18 cellular contexts compared by ENCODE assay signal in the genomic region with DNA sequence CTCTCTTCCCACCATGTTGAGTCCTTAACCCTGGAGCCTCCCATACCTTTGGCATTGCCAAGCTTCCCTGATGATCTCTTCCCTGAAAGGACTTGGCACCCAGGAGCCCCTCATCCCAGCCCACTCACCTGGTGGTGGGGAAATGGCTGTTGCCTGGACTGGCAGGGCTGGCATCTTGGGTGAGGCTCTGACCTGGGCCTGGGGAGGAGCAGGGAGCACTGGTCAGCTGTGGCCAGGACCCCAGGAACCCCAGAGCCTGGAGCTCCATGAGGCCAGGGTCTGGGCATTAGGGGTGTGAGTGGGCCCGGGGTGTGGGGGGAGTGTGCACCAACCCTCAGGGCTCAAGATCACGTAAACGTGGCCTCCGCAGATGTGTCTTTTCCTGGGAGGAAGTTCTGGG. TPM values are rescaled to one million over a fixed set of nuclear protein-coding genes. Genes with fewer than 3 reads are reported as not detected.
DNase-seq lines count a peak whose midpoint lies in the region; ATAC-seq, FAIRE-seq and TF ChIP-seq lines count a peak whose summit lies in the region.
"Had no signal": no experiment of that assay in that cellular context is flagged by ENCODE, and none has a peak within 500 bp of the region (broad histone marks: within the 10 kb centered on the region; RNA-seq: fewer than 3 reads in every experiment).

No MANE protein-coding gene starts in this region.

- H2AFZ ChIP-seq in IMR-90 (replicated peaks; ENCODE audit: low read length, poor library complexity) (peak overlapping the region; percentile 43), osteoblast (ENCODE audit: low read length) (no peak overlapping the region)

- CTCF ChIA-PET in AG04450 (lab: Charles Lee): interaction anchor here (1.0 kb wide), 1 partner anchor 147 kb away, joined by 3 read pairs; a partner anchor contains a TSS
- CTCF ChIA-PET in IMR-90 (lab: Yijun Ruan, JAX): interaction anchor here (1.6 kb wide), 1 partner anchor 117 kb away, joined by 5 read pairs; no protein-coding TSS in a partner anchor

- WGBS in IMR-90 (ENCODE audit: extremely low coverage in 2 of 2, insufficient read length in 1 of 2), 2 experiments: no CpG with 5 or more reads among the region's 4 CpGs
- 63 to 74% methylated on average over 4 of the region's 4 CpGs for WGBS in upper lobe of left lung, 2 donors

- H2AK9ac ChIP-seq in IMR-90 (replicated peaks; ENCODE audit: low read depth, low read length, poor library complexity): peak overlapping the region; percentile 43

- intact Hi-C loops in IMR-90 (cut with micrococcal nuclease): no loop called here

- peaks cover 12% of the 10 kb centered on the region for H3K9me3 ChIP-seq in AG04450 (ENCODE audit: control insufficient read depth, insufficient read depth, low read length)
- H3K9me3 ChIP-seq in IMR-90 (ENCODE audit: control insufficient read depth, insufficient read depth, low read length): no peaks in the 10 kb centered on the region
- H3K9me3 ChIP-seq in osteoblast (ENCODE audit: low read depth, low read length): no peaks in the 10 kb centered on the region
- H3K9me3 ChIP-seq in upper lobe of left lung: no peaks in the 10 kb centered on the region
- H3K9me3 ChIP-seq: BE2C, Caco-2 had no signal

- no peak for DNase-seq in AG04450 (ENCODE audit: low read depth, low spot score)
- DNase-seq in IMR-90: no peak
- no peak for DNase-seq in osteoblast (ENCODE audit: insufficient read length, low spot score, missing footprints)
- DNase-seq in upper lobe of left lung: no peak
- no peak for DNase-seq in GM19239 (ENCODE audit: insufficient read length, low spot score)
- DNase-seq: BE2C; C1 segment of cervical spinal cord; Caco-2; CD4-positive, alpha-beta T cell; GOT3; H7; HFFc6 had no signal

- peak overlapping the region; percentile 17 for H2BK5ac ChIP-seq in IMR-90 (ENCODE audit: low read depth, low read length, poor library complexity, severe bottlenecking)

- no peak overlapping the region for H2BK120ac ChIP-seq in IMR-90 (ENCODE audit: low read depth, low read length)

- no peak overlapping the region for H3K9ac ChIP-seq in IMR-90 (ENCODE audit: low read depth, low read length)

- peaks cover 25% of the 10 kb centered on the region for H3K4me1 ChIP-seq in IMR-90 (ENCODE audit: control insufficient read depth, insufficient read depth, low read length)
- peaks cover 29% of the 10 kb centered on the region for H3K4me1 ChIP-seq in osteoblast (ENCODE audit: insufficient read depth, low read length)
- H3K4me1 ChIP-seq in upper lobe of left lung: peaks cover 14 to 32% (median 17%) of the 10 kb centered on the region in 4 donors
- H3K4me1 ChIP-seq: BE2C had no signal

- BruUV-seq in IMR-90 (replicated peaks; lab: Mats Ljungman, UMichigan): no TSS peak

- ATAC-seq in IMR-90 (ENCODE audit: low read depth): no peak
- peak in 1 of 2 donors; percentile 31 for ATAC-seq in upper lobe of left lung (ENCODE audit: low FRiP score in 2 of 2)
- no peak for ATAC-seq in HG03432 (IDR thresholded peaks at IDR 0.05; ENCODE audit: unreplicated experiment)
- ATAC-seq: HCT116, K562 had no signal

- no peaks in the 10 kb centered on the region for H4K20me1 ChIP-seq in IMR-90 (ENCODE audit: insufficient read depth, low read length)
- no peaks in the 10 kb centered on the region for H4K20me1 ChIP-seq in osteoblast (ENCODE audit: insufficient read depth, low read length)

- TF ChIP-seq CTCF in AG04450 (IDR thresholded peaks at IDR 0.05; ENCODE audit: low read depth, low read length): no peak
- no peak for TF ChIP-seq CTCF in IMR-90 (conservative IDR thresholded peaks at IDR 0.05; ENCODE audit: low read depth, low read length)
- no peak for TF ChIP-seq CTCF in osteoblast (IDR thresholded peaks at IDR 0.05; ENCODE audit: extremely low read depth, low read depth, low read length)
- no peak for TF ChIP-seq CTCF in upper lobe of left lung (IDR thresholded peaks at IDR 0.05)

- in situ Hi-C loops in IMR-90 (cut with MboI; ENCODE audit: low sequenced_read_pairs): no loop called here

- H3K4me3 ChIP-seq in AG04450 (ENCODE audit: low read depth, low read length) (no peak overlapping the region), IMR-90 (ENCODE audit: insufficient read depth, low read depth, low read length) (no peak overlapping the region), osteoblast (ENCODE audit: insufficient read depth, low read length) (no peak overlapping the region), upper lobe of left lung (no peak overlapping the region)
- H3K4me3 ChIP-seq: K562 had no signal

- FAIRE-seq in GM19239 (lab: Jason Lieb, UNC): no peak
- FAIRE-seq: D721Med, G401.6, GM12891, K562 had no signal

- H3K79me1 ChIP-seq in IMR-90 (ENCODE audit: low read depth in 1 of 2, low read length in 2 of 2): peaks cover 0 to 16% of the 10 kb centered on the region in 2 experiments; a peak in 2 of 4 replicates

- peak overlapping the region; percentile 22 for H3K27ac ChIP-seq in AG04450 (ENCODE audit: low read depth, low read length)
- H3K27ac ChIP-seq in IMR-90 (ENCODE audit: insufficient read depth, low read length): peak overlapping the region; percentile 5; the same call in 1 of the 2 replicates
- peak overlapping the region; percentile 43 for H3K27ac ChIP-seq in osteoblast (ENCODE audit: low read depth, low read length)
- H3K27ac ChIP-seq in upper lobe of left lung: peak overlapping the region in 3 of 4 donors; percentile 26 to 93 (median 93)

- H2BK20ac ChIP-seq in IMR-90 (ENCODE audit: low read depth, low read length): peak overlapping the region; percentile 34; the same call in 1 of the 2 replicates

- H3K9me1 ChIP-seq in IMR-90 (ENCODE audit: insufficient read depth, low read length): peaks cover 17% of the 10 kb centered on the region

- H2AK5ac ChIP-seq in IMR-90 (ENCODE audit: low read depth, low read length): peak overlapping the region; percentile 72

- peak overlapping the region; percentile 59 for H3K18ac ChIP-seq in IMR-90 (ENCODE audit: low read depth, low read length)

- H3K27me3 ChIP-seq in AG04450 (ENCODE audit: control insufficient read depth, insufficient read depth, low read length) (no peaks in the 10 kb centered on the region), IMR-90 (ENCODE audit: control insufficient read depth, insufficient read depth, low read length) (no peaks in the 10 kb centered on the region), osteoblast (ENCODE audit: insufficient read depth, low read length) (no peaks in the 10 kb centered on the region), upper lobe of left lung (no peaks in the 10 kb centered on the region)
- H3K27me3 ChIP-seq: BE2C had no signal

- peak overlapping the region; percentile 24; the same call in 1 of the 2 replicates for H3K14ac ChIP-seq in IMR-90 (replicated peaks; ENCODE audit: low read depth, low read length)

- no peaks in the 10 kb centered on the region for H3K79me2 ChIP-seq in osteoblast (ENCODE audit: insufficient read depth, low read length)

- no peak overlapping the region for H3K56ac ChIP-seq in IMR-90 (ENCODE audit: extremely low read depth, insufficient read depth, low read length)

- H4K5ac ChIP-seq in IMR-90 (ENCODE audit: low read depth, low read length): peak overlapping the region; percentile 40; the same call in 1 of the 2 replicates

- H3K4ac ChIP-seq in IMR-90 (ENCODE audit: low read depth, low read length): peak overlapping the region; percentile 39

- TF ChIP-seq EP300 in upper lobe of left lung (IDR thresholded peaks at IDR 0.05): no peak

- H3K23ac ChIP-seq in IMR-90 (ENCODE audit: low read depth, low read length): no peak overlapping the region; the same call in 1 of the 2 replicates

- no peak for TF ChIP-seq POLR2A in IMR-90 (IDR thresholded peaks at IDR 0.05; ENCODE audit: low read depth, low read length)
- TF ChIP-seq POLR2A in upper lobe of left lung (IDR thresholded peaks at IDR 0.05): no peak

- POLR2A ChIA-PET in AG04450 (lab: Yijun Ruan, JAX) (no interaction called here), IMR-90 (lab: Charles Lee; ENCODE audit: unreplicated experiment) (no interaction called here)

- dilution Hi-C loops in IMR-90 (cut with HindIII; ENCODE audit: low sequenced_read_pairs, unreplicated experiment): no loop called here

- H2BK15ac ChIP-seq in IMR-90 (ENCODE audit: low read depth, low read length): peak overlapping the region; percentile 3; the same call in 1 of the 3 replicates

- H3K4me2 ChIP-seq in IMR-90 (ENCODE audit: low read depth, low read length): no peak overlapping the region
- no peak overlapping the region for H3K4me2 ChIP-seq in osteoblast (ENCODE audit: insufficient read depth, low read length)

- H4K91ac ChIP-seq in IMR-90 (ENCODE audit: insufficient read depth, low read depth, low read length): peak overlapping the region; percentile 57; the same call in 1 of the 2 replicates

- no peaks in the 10 kb centered on the region for H3K36me3 ChIP-seq in IMR-90 (ENCODE audit: control insufficient read depth, insufficient read depth, low read length)
- no peaks in the 10 kb centered on the region for H3K36me3 ChIP-seq in osteoblast (ENCODE audit: insufficient read depth, low read length)
- no peaks in the 10 kb centered on the region for H3K36me3 ChIP-seq in upper lobe of left lung
- H3K36me3 ChIP-seq: BE2C had no signal

- H4K8ac ChIP-seq in IMR-90 (ENCODE audit: low read depth in 2 of 2, low read length in 2 of 2): no peak overlapping the region

- TF ChIP-seq RAD21 in IMR-90 (IDR thresholded peaks at IDR 0.05; ENCODE audit: low read length): no peak

TF ChIP-seq in IMR-90, 13 proteins besides CTCF, POLR2A, EP300 and RAD21 (continues in another document):
- TF ChIP-seq BHLHE40 (IDR thresholded peaks at IDR 0.05; ENCODE audit: low read depth, low read length) (no peak), MXI1 (IDR thresholded peaks at IDR 0.05; ENCODE audit: borderline replicate concordance, low read depth, low read length) (no peak), MAFK (IDR thresholded peaks at IDR 0.05; ENCODE audit: low read depth, low read length) (no peak)

RNA-seq across cellular contexts. Expression of a gene that starts 9.5 kb away (rescaled TPM):
- polyA plus RNA-seq in AG04450 (2011; rRNA removed) (2.0 and 2.1 TPM in 2 replicates), IMR-90 (2012; rRNA removed) (1.3 TPM in 2 replicates)
- polyA minus RNA-seq in AG04450 (2011; rRNA and poly(A)+ RNA removed): 0.48 and 0.55 TPM in 2 replicates
- total RNA-seq in IMR-90 (2012; rRNA removed) (0.54 and 0.83 TPM in 2 replicates), osteoblast (2.2 and 3.2 TPM in 2 replicates), upper lobe of left lung (10 to 100 TPM in 5 of 6 donors, 1 to 10 TPM in 1; 6.3 to 34.0 (median 15.9) TPM)
- polyA plus RNA-seq in IMR-90 (2012; cell fraction: cytosol; rRNA removed): 1.5 and 1.6 TPM in 2 replicates
- polyA plus RNA-seq in IMR-90 (2012; cell fraction: nucleus; rRNA removed; ENCODE audit: low replicate concordance): 2.5 and 4.1 TPM in 2 replicates

RNA-seq across cellular contexts. Expression of a gene that starts 53.4 kb away (rescaled TPM):
- polyA plus RNA-seq in AG04450 (2011; rRNA removed) (1.5 and 2.6 TPM in 2 replicates), IMR-90 (2012; rRNA removed) (3.1 and 3.2 TPM in 2 replicates)
- polyA minus RNA-seq in AG04450 (2011; rRNA and poly(A)+ RNA removed): 2.0 and 3.5 TPM in 2 replicates
- total RNA-seq in IMR-90 (2012; rRNA removed) (4.5 and 4.7 TPM in 2 replicates), osteoblast (9.4 and 10.0 TPM in 2 replicates), upper lobe of left lung (10 to 100 TPM in 1 of 6 donors, 1 to 10 TPM in 5; 1.0 to 17.3 (median 2.4) TPM)
- polyA plus RNA-seq in IMR-90 (2012; cell fraction: cytosol; rRNA removed): 1.5 and 3.4 TPM in 2 replicates
- 6.1 and 14.6 TPM in 2 replicates for polyA plus RNA-seq in IMR-90 (2012; cell fraction: nucleus; rRNA removed; ENCODE audit: low replicate concordance)

Comparison
In these comparisons a context has a peak if more than half of its experiments do, and no peak if none do; other contexts are left out.
1. H3K27ac ChIP-seq: peak in every context shown above with its lines; median percentile 93 in upper lobe of left lung; 43 in osteoblast; 22 in AG04450; 5 in IMR-90.